1 cellular context compared by ENCODE assay signal in genomic region chr3:157354722-157355121, GRCh38.
TF ChIP-seq lines count a peak whose summit lies in the region.

No MANE protein-coding gene starts in this region.

TF ChIP-seq in SK-N-SH treated with all-trans-retinoic acid at 6 μM for 48 hours, 23 proteins besides CTCF, POLR2A, EP300 and RAD21 (continued from another document):
- TF ChIP-seq ESRRG (CRISPR knock-in tag; IDR thresholded peaks at IDR 0.05) (no peak), ARNTL (CRISPR knock-in tag; IDR thresholded peaks at IDR 0.05; ENCODE audit: borderline replicate concordance, low read depth) (no peak), TSHZ2 (CRISPR knock-in tag; IDR thresholded peaks at IDR 0.05) (no peak), TCF4 (CRISPR knock-in tag; IDR thresholded peaks at IDR 0.05; ENCODE audit: borderline replicate concordance) (no peak), GLIS3 (CRISPR knock-in tag; IDR thresholded peaks at IDR 0.05) (no peak), ZNF565 (CRISPR knock-in tag; conservative IDR thresholded peaks at IDR 0.05; ENCODE audit: low read depth) (no peak), ZFP30 (CRISPR knock-in tag; IDR thresholded peaks at IDR 0.05) (no peak), ZNF8 (CRISPR knock-in tag; IDR thresholded peaks at IDR 0.05) (no peak), RARB (CRISPR knock-in tag; IDR thresholded peaks at IDR 0.05) (no peak)
TF ChIP-seq in SK-N-SH treated with all-trans-retinoic acid at 6 μM for 48 hours: peak in this region for 0.
